Comparison of ENCODE assay signal across 1 cellular context in the genomic region with DNA sequence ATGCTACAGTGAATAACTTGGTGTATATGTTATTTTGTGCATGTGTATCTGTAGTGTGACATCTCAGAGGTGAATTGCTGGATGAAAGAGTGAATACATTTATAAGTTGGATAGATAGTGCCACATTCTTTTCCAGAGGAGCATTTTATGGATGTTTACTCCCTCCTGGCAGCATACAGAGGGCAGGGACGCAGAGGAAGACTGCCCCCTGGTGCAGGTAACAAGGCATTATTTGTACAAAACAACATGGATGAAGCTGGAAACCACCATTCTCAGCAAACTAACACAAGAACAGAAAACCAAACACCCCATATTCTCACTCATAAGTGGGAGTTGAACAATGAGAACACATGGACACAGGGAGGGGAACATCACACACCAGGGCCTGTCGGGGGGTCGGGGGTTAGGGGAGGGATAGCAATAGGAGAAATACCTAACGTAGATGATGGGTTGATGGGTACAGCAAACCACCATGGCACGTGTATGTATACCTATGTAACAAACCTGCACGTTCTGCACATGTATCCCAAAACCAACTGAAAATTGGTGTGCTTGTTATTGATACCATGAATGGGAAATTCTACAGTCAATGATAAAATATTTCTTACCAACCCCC.
A peak's percentile ranks its signal among the peaks of the same experiment; 100 is the strongest.
TF ChIP-seq lines count a peak whose summit lies in the region.

No MANE protein-coding gene starts in this region.

TF ChIP-seq in K562, 482 proteins besides CTCF, POLR2A, EP300 and RAD21 (continued from another document):
- TF ChIP-seq, protein P1, sequence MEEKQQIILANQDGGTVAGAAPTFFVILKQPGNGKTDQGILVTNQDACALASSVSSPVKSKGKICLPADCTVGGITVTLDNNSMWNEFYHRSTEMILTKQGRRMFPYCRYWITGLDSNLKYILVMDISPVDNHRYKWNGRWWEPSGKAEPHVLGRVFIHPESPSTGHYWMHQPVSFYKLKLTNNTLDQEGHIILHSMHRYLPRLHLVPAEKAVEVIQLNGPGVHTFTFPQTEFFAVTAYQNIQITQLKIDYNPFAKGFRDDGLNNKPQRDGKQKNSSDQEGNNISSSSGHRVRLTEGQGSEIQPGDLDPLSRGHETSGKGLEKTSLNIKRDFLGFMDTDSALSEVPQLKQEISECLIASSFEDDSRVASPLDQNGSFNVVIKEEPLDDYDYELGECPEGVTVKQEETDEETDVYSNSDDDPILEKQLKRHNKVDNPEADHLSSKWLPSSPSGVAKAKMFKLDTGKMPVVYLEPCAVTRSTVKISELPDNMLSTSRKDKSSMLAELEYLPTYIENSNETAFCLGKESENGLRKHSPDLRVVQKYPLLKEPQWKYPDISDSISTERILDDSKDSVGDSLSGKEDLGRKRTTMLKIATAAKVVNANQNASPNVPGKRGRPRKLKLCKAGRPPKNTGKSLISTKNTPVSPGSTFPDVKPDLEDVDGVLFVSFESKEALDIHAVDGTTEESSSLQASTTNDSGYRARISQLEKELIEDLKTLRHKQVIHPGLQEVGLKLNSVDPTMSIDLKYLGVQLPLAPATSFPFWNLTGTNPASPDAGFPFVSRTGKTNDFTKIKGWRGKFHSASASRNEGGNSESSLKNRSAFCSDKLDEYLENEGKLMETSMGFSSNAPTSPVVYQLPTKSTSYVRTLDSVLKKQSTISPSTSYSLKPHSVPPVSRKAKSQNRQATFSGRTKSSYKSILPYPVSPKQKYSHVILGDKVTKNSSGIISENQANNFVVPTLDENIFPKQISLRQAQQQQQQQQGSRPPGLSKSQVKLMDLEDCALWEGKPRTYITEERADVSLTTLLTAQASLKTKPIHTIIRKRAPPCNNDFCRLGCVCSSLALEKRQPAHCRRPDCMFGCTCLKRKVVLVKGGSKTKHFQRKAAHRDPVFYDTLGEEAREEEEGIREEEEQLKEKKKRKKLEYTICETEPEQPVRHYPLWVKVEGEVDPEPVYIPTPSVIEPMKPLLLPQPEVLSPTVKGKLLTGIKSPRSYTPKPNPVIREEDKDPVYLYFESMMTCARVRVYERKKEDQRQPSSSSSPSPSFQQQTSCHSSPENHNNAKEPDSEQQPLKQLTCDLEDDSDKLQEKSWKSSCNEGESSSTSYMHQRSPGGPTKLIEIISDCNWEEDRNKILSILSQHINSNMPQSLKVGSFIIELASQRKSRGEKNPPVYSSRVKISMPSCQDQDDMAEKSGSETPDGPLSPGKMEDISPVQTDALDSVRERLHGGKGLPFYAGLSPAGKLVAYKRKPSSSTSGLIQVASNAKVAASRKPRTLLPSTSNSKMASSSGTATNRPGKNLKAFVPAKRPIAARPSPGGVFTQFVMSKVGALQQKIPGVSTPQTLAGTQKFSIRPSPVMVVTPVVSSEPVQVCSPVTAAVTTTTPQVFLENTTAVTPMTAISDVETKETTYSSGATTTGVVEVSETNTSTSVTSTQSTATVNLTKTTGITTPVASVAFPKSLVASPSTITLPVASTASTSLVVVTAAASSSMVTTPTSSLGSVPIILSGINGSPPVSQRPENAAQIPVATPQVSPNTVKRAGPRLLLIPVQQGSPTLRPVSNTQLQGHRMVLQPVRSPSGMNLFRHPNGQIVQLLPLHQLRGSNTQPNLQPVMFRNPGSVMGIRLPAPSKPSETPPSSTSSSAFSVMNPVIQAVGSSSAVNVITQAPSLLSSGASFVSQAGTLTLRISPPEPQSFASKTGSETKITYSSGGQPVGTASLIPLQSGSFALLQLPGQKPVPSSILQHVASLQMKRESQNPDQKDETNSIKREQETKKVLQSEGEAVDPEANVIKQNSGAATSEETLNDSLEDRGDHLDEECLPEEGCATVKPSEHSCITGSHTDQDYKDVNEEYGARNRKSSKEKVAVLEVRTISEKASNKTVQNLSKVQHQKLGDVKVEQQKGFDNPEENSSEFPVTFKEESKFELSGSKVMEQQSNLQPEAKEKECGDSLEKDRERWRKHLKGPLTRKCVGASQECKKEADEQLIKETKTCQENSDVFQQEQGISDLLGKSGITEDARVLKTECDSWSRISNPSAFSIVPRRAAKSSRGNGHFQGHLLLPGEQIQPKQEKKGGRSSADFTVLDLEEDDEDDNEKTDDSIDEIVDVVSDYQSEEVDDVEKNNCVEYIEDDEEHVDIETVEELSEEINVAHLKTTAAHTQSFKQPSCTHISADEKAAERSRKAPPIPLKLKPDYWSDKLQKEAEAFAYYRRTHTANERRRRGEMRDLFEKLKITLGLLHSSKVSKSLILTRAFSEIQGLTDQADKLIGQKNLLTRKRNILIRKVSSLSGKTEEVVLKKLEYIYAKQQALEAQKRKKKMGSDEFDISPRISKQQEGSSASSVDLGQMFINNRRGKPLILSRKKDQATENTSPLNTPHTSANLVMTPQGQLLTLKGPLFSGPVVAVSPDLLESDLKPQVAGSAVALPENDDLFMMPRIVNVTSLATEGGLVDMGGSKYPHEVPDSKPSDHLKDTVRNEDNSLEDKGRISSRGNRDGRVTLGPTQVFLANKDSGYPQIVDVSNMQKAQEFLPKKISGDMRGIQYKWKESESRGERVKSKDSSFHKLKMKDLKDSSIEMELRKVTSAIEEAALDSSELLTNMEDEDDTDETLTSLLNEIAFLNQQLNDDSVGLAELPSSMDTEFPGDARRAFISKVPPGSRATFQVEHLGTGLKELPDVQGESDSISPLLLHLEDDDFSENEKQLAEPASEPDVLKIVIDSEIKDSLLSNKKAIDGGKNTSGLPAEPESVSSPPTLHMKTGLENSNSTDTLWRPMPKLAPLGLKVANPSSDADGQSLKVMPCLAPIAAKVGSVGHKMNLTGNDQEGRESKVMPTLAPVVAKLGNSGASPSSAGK (IDR thresholded peaks at IDR 0.05) = no peak
- TF ChIP-seq, protein P2, sequence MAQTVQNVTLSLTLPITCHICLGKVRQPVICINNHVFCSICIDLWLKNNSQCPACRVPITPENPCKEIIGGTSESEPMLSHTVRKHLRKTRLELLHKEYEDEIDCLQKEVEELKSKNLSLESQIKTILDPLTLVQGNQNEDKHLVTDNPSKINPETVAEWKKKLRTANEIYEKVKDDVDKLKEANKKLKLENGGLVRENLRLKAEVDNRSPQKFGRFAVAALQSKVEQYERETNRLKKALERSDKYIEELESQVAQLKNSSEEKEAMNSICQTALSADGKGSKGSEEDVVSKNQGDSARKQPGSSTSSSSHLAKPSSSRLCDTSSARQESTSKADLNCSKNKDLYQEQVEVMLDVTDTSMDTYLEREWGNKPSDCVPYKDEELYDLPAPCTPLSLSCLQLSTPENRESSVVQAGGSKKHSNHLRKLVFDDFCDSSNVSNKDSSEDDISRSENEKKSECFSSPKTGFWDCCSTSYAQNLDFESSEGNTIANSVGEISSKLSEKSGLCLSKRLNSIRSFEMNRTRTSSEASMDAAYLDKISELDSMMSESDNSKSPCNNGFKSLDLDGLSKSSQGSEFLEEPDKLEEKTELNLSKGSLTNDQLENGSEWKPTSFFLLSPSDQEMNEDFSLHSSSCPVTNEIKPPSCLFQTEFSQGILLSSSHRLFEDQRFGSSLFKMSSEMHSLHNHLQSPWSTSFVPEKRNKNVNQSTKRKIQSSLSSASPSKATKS (CRISPR knock-in tag; IDR thresholded peaks at IDR 0.05) = no peak
- TF ChIP-seq YY1 (IDR thresholded peaks at IDR 0.05; ENCODE audit: borderline replicate concordance in 1 of 3, control insufficient read depth in 1 of 3, extremely low read depth in 1 of 3, insufficient read depth in 3 of 3, insufficient read length in 1 of 3, insufficient replicate concordance in 2 of 3, low read depth in 1 of 3, low read length in 2 of 3) (peak in 1 of 3 experiments; percentile 54), ZNF57 (CRISPR knock-in tag; IDR thresholded peaks at IDR 0.05) (no peak), XRCC4 (IDR thresholded peaks at IDR 0.05; ENCODE audit: extremely low read depth, insufficient read depth, insufficient read length) (no peak), ZNF175 (CRISPR knock-in tag; IDR thresholded peaks at IDR 0.05; ENCODE audit: low read depth) (no peak), NELFE (IDR thresholded peaks at IDR 0.05; ENCODE audit: insufficient read depth, insufficient read length) (no peak), SLC30A9 (CRISPR knock-in tag; IDR thresholded peaks at IDR 0.05) (no peak), PTRF (tag; IDR thresholded peaks at IDR 0.05) (no peak), XRCC5 (IDR thresholded peaks at IDR 0.05; ENCODE audit: low read depth, low read length) (no peak), ARHGAP35 (IDR thresholded peaks at IDR 0.05; ENCODE audit: partially characterized antibody) (no peak), MIER1 (IDR thresholded peaks at IDR 0.05; ENCODE audit: low read depth) (no peak), RFX7 (CRISPR knock-in tag; IDR thresholded peaks at IDR 0.05) (no peak), SMC3 (conservative IDR thresholded peaks at IDR 0.05; ENCODE audit: insufficient read depth, low read depth, low read length) (peak; percentile 43; the same call in 1 of the 2 replicates), ZKSCAN1 (IDR thresholded peaks at IDR 0.05; ENCODE audit: low read depth, low read length) (no peak), ZZZ3 (IDR thresholded peaks at IDR 0.05) (no peak), CXXC5 (CRISPR knock-in tag; IDR thresholded peaks at IDR 0.05) (no peak), HDGF (IDR thresholded peaks at IDR 0.05) (no peak), DDX20 (tag; IDR thresholded peaks at IDR 0.05; ENCODE audit: low read depth) (no peak), FOXA3 (CRISPR knock-in tag; conservative IDR thresholded peaks at IDR 0.05 in 1 of 2, IDR thresholded peaks at IDR 0.05 in 1 of 2) (no peak), PML (IDR thresholded peaks at IDR 0.05; ENCODE audit: low read length) (no peak), NFRKB (IDR thresholded peaks at IDR 0.05; ENCODE audit: low read depth) (no peak)
- TF ChIP-seq, protein P3, sequence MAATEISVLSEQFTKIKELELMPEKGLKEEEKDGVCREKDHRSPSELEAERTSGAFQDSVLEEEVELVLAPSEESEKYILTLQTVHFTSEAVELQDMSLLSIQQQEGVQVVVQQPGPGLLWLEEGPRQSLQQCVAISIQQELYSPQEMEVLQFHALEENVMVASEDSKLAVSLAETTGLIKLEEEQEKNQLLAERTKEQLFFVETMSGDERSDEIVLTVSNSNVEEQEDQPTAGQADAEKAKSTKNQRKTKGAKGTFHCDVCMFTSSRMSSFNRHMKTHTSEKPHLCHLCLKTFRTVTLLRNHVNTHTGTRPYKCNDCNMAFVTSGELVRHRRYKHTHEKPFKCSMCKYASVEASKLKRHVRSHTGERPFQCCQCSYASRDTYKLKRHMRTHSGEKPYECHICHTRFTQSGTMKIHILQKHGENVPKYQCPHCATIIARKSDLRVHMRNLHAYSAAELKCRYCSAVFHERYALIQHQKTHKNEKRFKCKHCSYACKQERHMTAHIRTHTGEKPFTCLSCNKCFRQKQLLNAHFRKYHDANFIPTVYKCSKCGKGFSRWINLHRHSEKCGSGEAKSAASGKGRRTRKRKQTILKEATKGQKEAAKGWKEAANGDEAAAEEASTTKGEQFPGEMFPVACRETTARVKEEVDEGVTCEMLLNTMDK (IDR thresholded peaks at IDR 0.05; ENCODE audit: borderline replicate concordance, insufficient read depth, low read depth, low read length, poor library complexity, severe bottlenecking) = peak; percentile 51
- TF ChIP-seq, protein P4, sequence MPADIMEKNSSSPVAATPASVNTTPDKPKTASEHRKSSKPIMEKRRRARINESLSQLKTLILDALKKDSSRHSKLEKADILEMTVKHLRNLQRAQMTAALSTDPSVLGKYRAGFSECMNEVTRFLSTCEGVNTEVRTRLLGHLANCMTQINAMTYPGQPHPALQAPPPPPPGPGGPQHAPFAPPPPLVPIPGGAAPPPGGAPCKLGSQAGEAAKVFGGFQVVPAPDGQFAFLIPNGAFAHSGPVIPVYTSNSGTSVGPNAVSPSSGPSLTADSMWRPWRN (IDR thresholded peaks at IDR 0.05; ENCODE audit: low read depth) = no peak
- TF ChIP-seq, protein P5, sequence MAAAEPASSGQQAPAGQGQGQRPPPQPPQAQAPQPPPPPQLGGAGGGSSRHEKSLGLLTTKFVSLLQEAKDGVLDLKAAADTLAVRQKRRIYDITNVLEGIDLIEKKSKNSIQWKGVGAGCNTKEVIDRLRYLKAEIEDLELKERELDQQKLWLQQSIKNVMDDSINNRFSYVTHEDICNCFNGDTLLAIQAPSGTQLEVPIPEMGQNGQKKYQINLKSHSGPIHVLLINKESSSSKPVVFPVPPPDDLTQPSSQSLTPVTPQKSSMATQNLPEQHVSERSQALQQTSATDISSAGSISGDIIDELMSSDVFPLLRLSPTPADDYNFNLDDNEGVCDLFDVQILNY (CRISPR knock-in tag; IDR thresholded peaks at IDR 0.05) = no peak
- TF ChIP-seq, protein P6, sequence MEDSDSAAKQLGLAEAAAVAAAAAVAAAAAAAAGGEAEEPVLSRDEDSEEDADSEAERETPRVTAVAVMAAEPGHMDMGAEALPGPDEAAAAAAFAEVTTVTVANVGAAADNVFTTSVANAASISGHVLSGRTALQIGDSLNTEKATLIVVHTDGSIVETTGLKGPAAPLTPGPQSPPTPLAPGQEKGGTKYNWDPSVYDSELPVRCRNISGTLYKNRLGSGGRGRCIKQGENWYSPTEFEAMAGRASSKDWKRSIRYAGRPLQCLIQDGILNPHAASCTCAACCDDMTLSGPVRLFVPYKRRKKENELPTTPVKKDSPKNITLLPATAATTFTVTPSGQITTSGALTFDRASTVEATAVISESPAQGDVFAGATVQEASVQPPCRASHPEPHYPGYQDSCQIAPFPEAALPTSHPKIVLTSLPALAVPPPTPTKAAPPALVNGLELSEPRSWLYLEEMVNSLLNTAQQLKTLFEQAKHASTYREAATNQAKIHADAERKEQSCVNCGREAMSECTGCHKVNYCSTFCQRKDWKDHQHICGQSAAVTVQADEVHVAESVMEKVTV (CRISPR knock-in tag; IDR thresholded peaks at IDR 0.05) = 0 out of 2 replicates have a peak, but pooled peaks have one; percentile 8
- TF ChIP-seq, protein P7, sequence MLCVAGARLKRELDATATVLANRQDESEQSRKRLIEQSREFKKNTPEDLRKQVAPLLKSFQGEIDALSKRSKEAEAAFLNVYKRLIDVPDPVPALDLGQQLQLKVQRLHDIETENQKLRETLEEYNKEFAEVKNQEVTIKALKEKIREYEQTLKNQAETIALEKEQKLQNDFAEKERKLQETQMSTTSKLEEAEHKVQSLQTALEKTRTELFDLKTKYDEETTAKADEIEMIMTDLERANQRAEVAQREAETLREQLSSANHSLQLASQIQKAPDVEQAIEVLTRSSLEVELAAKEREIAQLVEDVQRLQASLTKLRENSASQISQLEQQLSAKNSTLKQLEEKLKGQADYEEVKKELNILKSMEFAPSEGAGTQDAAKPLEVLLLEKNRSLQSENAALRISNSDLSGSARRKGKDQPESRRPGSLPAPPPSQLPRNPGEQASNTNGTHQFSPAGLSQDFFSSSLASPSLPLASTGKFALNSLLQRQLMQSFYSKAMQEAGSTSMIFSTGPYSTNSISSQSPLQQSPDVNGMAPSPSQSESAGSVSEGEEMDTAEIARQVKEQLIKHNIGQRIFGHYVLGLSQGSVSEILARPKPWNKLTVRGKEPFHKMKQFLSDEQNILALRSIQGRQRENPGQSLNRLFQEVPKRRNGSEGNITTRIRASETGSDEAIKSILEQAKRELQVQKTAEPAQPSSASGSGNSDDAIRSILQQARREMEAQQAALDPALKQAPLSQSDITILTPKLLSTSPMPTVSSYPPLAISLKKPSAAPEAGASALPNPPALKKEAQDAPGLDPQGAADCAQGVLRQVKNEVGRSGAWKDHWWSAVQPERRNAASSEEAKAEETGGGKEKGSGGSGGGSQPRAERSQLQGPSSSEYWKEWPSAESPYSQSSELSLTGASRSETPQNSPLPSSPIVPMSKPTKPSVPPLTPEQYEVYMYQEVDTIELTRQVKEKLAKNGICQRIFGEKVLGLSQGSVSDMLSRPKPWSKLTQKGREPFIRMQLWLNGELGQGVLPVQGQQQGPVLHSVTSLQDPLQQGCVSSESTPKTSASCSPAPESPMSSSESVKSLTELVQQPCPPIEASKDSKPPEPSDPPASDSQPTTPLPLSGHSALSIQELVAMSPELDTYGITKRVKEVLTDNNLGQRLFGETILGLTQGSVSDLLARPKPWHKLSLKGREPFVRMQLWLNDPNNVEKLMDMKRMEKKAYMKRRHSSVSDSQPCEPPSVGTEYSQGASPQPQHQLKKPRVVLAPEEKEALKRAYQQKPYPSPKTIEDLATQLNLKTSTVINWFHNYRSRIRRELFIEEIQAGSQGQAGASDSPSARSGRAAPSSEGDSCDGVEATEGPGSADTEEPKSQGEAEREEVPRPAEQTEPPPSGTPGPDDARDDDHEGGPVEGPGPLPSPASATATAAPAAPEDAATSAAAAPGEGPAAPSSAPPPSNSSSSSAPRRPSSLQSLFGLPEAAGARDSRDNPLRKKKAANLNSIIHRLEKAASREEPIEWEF (CRISPR knock-in tag; IDR thresholded peaks at IDR 0.05) = no peak
